ENCODE assay signal across 9 cellular contexts in genomic region chr15:80633235-80633634, GRCh38.
"Had no signal": no experiment of that assay in that cellular context is flagged by ENCODE, and none has a peak within 500 bp of the region (broad histone marks: within the 10 kb centered on the region; RNA-seq: fewer than 3 reads in every experiment).

No MANE protein-coding gene starts in this region.

- H3K27ac Mint-ChIP-seq: GM23338, H9, HFFc6 had no signal

- H3K9me3 ChIP-seq: HAP-1 had no signal

- H3K4me1 ChIP-seq: HAP-1 had no signal

- DNase-seq: GM23248, GOT3, H7, H9, HCEC 1CT, HFFc6 had no signal

- H3K4me3 ChIP-seq: GM23248, GM23338, HAP-1 had no signal

- H3K4me3 Mint-ChIP-seq: GM23338, H9, HFFc6 had no signal

- H3K4me1 Mint-ChIP-seq: GM23338 had no signal

- ATAC-seq: GM23338, HCT116 had no signal

- H3K9me3 Mint-ChIP-seq: GM23338, H9, HFFc6 had no signal

- H3K36me3 ChIP-seq: HAP-1 had no signal

- H3K27ac ChIP-seq: GM23248 had no signal
